ENCODE assay signal across 8 cellular contexts in the genomic region with DNA sequence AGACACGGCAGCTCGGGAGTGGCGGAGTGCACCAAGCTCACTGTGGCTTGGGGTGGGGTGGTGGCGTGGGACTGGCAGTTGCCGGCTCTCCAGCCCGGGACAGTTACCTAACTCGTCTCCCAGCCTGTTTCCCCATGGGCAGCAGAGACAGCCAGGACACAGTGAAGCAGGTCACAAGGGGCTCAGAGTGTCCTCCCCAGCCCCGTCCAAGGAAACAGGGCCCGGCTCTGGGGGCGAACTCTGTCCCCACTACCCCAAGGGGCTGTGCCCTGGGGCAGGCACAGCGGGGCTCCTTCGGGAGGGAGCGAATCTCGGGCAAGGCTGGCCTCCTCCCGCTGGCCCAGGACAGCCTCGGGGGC. TPM values are rescaled to one million over a fixed set of nuclear protein-coding genes. Genes with fewer than 3 reads are reported as not detected.
DNase-seq lines count a peak whose midpoint lies in the region; ATAC-seq, FAIRE-seq and TF ChIP-seq lines count a peak whose summit lies in the region.

No MANE protein-coding gene starts in this region.

- H3K27ac ChIP-seq in KMS-11, result no peak overlapping the region

- ATAC-seq in effector memory CD8-positive, alpha-beta T cell (replicated peaks), result no peak
- ATAC-seq in natural killer cell (no peak), GM18868 (IDR thresholded peaks at IDR 0.05; ENCODE audit: unreplicated experiment) (no peak), HG03442 (IDR thresholded peaks at IDR 0.05; ENCODE audit: unreplicated experiment) (no peak)

- H3K4me3 Mint-ChIP-seq in effector memory CD8-positive, alpha-beta T cell, result peak overlapping the region; percentile 83 to 87
- H3K4me3 Mint-ChIP-seq in natural killer cell, result peak overlapping the region; percentile 93

- H3K4me1 Mint-ChIP-seq in effector memory CD8-positive, alpha-beta T cell (ENCODE audit: low read depth in 2 of 2), result peaks cover 8 to 14% of the 10 kb centered on the region in 2 donors
- H3K4me1 Mint-ChIP-seq in natural killer cell, result peaks cover 6 to 21% of the 10 kb centered on the region in 2 donors

- no peaks in the 10 kb centered on the region for H3K9me3 Mint-ChIP-seq in effector memory CD8-positive, alpha-beta T cell
- H3K9me3 Mint-ChIP-seq in natural killer cell, result no peaks in the 10 kb centered on the region

- FAIRE-seq in GM19239 (lab: Jason Lieb, UNC), result no peak

- H3K27ac Mint-ChIP-seq in effector memory CD8-positive, alpha-beta T cell, result peak overlapping the region; percentile 65 to 76
- peak overlapping the region in 1 of 2 donors; percentile 50 for H3K27ac Mint-ChIP-seq in natural killer cell

- no peak overlapping the region for H3K4me3 ChIP-seq in KMS-11 (IDR thresholded peaks at IDR 0.05; ENCODE audit: insufficient read depth, low read depth, low read length)

- H3K36me3 ChIP-seq in KMS-11 (ENCODE audit: insufficient read depth), result no peaks in the 10 kb centered on the region

- H3K4me1 ChIP-seq in KMS-11 (ENCODE audit: low read depth, poor library complexity, severe bottlenecking), result peaks cover 8% of the 10 kb centered on the region

- H3K27me3 ChIP-seq in KMS-11 (ENCODE audit: insufficient read depth, low read depth), result 0 out of 2 replicates have a peak, but pooled peaks cover 3% of the 10 kb centered on the region

- peaks cover 10% of the 10 kb centered on the region for H3K36me3 Mint-ChIP-seq in effector memory CD8-positive, alpha-beta T cell (ENCODE audit: insufficient read depth)
- H3K36me3 Mint-ChIP-seq in natural killer cell, result no peaks in the 10 kb centered on the region

- no peaks in the 10 kb centered on the region for H3K79me2 ChIP-seq in KMS-11 (ENCODE audit: insufficient read depth, low read depth)

- peak; percentile 25 for DNase-seq in Daoy (ENCODE audit: low read depth)
- no peak for DNase-seq in effector memory CD8-positive, alpha-beta T cell
- DNase-seq in natural killer cell, result no peak
- no peak for DNase-seq in DMS153 (lab: John Stamatoyannopoulos, UW)
- DNase-seq in GM19239 (ENCODE audit: insufficient read length, low spot score), result no peak

- TF ChIP-seq CTCF in KMS-11 (conservative IDR thresholded peaks at IDR 0.05; ENCODE audit: low read depth, low read length) (no peak), natural killer cell (IDR thresholded peaks at IDR 0.05) (no peak)

- peak overlapping the region; percentile 72; the same call in 1 of the 2 replicates for H3K4me2 ChIP-seq in KMS-11

- peak overlapping the region; percentile 72 for H2AFZ ChIP-seq in KMS-11 (ENCODE audit: low read depth)

- H4K20me1 ChIP-seq in KMS-11 (ENCODE audit: insufficient read depth), result no peaks in the 10 kb centered on the region

- no peak overlapping the region; the same call in 1 of the 2 replicates for H3K9ac ChIP-seq in KMS-11

- intact Hi-C loops in natural killer cell (cut with micrococcal nuclease), result no loop called here

- H3K27me3 Mint-ChIP-seq in effector memory CD8-positive, alpha-beta T cell, result no peaks in the 10 kb centered on the region
- peaks cover 0 to 7% of the 10 kb centered on the region in 2 donors for H3K27me3 Mint-ChIP-seq in natural killer cell (ENCODE audit: low read depth in 2 of 2)

RNA-seq across cellular contexts. Expression of a gene that starts 0.8 kb away (rescaled TPM):
- total RNA-seq in Daoy (2014; rRNA removed; shearing (Covaris generic)), result 2.0 and 3.2 TPM in 2 replicates
- 1 to 10 TPM in 2 of 3 donors, under 1 TPM in 1; 1.00 to 1.2 (median 1.1) TPM for total RNA-seq in natural killer cell

RNA-seq across cellular contexts. Expression of a gene that starts 58.7 kb away (rescaled TPM):
- total RNA-seq in Daoy (2014; rRNA removed; shearing (Covaris generic)), result not detected in 2 replicates
- total RNA-seq in natural killer cell, result not detected
